ENCODE assay signal across 1 cellular context in the genomic region with DNA sequence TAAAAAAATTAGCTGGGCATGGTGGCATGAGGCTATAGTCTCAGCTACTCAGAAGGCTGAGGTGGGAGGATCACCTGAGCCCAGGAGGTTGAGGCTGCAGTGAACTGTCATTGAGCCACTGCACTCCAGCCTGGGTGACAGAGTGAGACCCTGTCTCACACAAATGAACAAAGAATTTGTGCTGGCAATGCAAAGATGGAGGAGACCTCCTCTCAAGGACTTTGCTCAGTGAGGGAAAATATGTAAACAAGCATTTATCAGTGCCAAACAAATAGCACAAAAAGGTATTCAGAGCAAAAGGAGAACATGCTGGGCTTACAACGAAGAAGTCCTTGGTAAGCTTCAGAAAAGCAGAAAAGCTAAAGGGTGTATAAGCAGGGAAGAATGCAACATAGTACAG.
TF ChIP-seq lines count a peak whose summit lies in the region.

No MANE protein-coding gene starts in this region.

TF ChIP-seq in HepG2, 621 proteins besides CTCF, POLR2A, EP300 and RAD21 (continued from another document and continues in another):
- TF ChIP-seq NCOA5 (CRISPR knock-in tag; IDR thresholded peaks at IDR 0.05) (no peak), NR2F1 (CRISPR knock-in tag; IDR thresholded peaks at IDR 0.05) (no peak), PRMT3 (CRISPR knock-in tag; IDR thresholded peaks at IDR 0.05; ENCODE audit: borderline replicate concordance, low read depth) (no peak), ERF (CRISPR knock-in tag; IDR thresholded peaks at IDR 0.05) (peak; percentile 65; the same call in 1 of the 2 replicates), ZBTB20 (CRISPR knock-in tag; IDR thresholded peaks at IDR 0.05; ENCODE audit: borderline replicate concordance, low read depth) (no peak), BRCA1 (CRISPR knock-in tag; IDR thresholded peaks at IDR 0.05) (no peak), MEIS1 (CRISPR knock-in tag; IDR thresholded peaks at IDR 0.05; ENCODE audit: borderline replicate concordance) (peak; percentile 50; the same call in 1 of the 2 replicates), SMAD1 (CRISPR knock-in tag; IDR thresholded peaks at IDR 0.05; ENCODE audit: borderline replicate concordance, low read depth) (no peak), ZNF296 (CRISPR knock-in tag; conservative IDR thresholded peaks at IDR 0.05) (no peak), REPIN1 (CRISPR knock-in tag; IDR thresholded peaks at IDR 0.05; ENCODE audit: borderline replicate concordance, low read depth) (peak; percentile 46; the same call in 1 of the 2 replicates), RBAK (CRISPR knock-in tag; IDR thresholded peaks at IDR 0.05) (peak; percentile 89), RFXAP (CRISPR knock-in tag; IDR thresholded peaks at IDR 0.05; ENCODE audit: borderline replicate concordance) (no peak), SIX4 (CRISPR knock-in tag; IDR thresholded peaks at IDR 0.05) (no peak), ZNF264 (CRISPR knock-in tag; IDR thresholded peaks at IDR 0.05) (peak; percentile 74), MIER2 (CRISPR knock-in tag; IDR thresholded peaks at IDR 0.05) (0 out of 2 replicates have a peak, but pooled peaks have one; percentile 29), STAG1 (CRISPR knock-in tag; IDR thresholded peaks at IDR 0.05) (peak; percentile 10; the same call in 1 of the 2 replicates), ZNF878 (CRISPR knock-in tag; IDR thresholded peaks at IDR 0.05) (no peak), MIER3 (CRISPR knock-in tag; IDR thresholded peaks at IDR 0.05; ENCODE audit: borderline replicate concordance) (peak; percentile 87; the same call in 1 of the 2 replicates), ZNF331 (CRISPR knock-in tag; IDR thresholded peaks at IDR 0.05) (peak; percentile 57; the same call in 1 of the 2 replicates), YY1 (IDR thresholded peaks at IDR 0.05; ENCODE audit: insufficient read depth, insufficient replicate concordance, low read depth, low read length) (peak; percentile 27), EED (CRISPR knock-in tag; IDR thresholded peaks at IDR 0.05) (no peak), NFIC (IDR thresholded peaks at IDR 0.05; ENCODE audit: low read length) (0 out of 2 replicates have a peak, but pooled peaks have one; percentile 33), KDM6A (CRISPR knock-in tag; IDR thresholded peaks at IDR 0.05; ENCODE audit: low read depth) (peak; percentile 40; the same call in 1 of the 2 replicates), ZNF101 (CRISPR knock-in tag; IDR thresholded peaks at IDR 0.05; ENCODE audit: borderline replicate concordance, low read depth) (no peak), ZNF446 (CRISPR knock-in tag; IDR thresholded peaks at IDR 0.05) (no peak), THAP11 (CRISPR knock-in tag; IDR thresholded peaks at IDR 0.05) (peak; percentile 49; the same call in 1 of the 2 replicates), ZNF20 (CRISPR knock-in tag; IDR thresholded peaks at IDR 0.05) (no peak), SOX5 (CRISPR knock-in tag; IDR thresholded peaks at IDR 0.05; ENCODE audit: borderline replicate concordance) (peak; percentile 82), FOXM1 (CRISPR knock-in tag; IDR thresholded peaks at IDR 0.05) (no peak), SP4 (CRISPR knock-in tag; IDR thresholded peaks at IDR 0.05) (no peak)
- TF ChIP-seq, protein P1, sequence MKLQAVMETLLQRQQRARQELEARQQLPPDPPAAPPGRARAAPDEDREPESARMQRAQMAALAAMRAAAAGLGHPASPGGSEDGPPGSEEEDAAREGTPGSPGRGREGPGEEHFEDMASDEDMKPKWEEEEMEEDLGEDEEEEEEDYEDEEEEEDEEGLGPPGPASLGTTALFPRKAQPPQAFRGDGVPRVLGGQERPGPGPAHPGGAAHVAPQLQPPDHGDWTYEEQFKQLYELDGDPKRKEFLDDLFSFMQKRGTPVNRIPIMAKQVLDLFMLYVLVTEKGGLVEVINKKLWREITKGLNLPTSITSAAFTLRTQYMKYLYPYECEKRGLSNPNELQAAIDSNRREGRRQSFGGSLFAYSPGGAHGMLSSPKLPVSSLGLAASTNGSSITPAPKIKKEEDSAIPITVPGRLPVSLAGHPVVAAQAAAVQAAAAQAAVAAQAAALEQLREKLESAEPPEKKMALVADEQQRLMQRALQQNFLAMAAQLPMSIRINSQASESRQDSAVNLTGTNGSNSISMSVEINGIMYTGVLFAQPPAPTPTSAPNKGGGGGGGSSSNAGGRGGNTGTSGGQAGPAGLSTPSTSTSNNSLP (IDR thresholded peaks at IDR 0.05; ENCODE audit: low read depth, low read length), result peak; percentile 10; the same call in 1 of the 2 replicates
- TF ChIP-seq, protein P2, sequence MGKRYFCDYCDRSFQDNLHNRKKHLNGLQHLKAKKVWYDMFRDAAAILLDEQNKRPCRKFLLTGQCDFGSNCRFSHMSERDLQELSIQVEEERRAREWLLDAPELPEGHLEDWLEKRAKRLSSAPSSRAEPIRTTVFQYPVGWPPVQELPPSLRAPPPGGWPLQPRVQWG (CRISPR knock-in tag; IDR thresholded peaks at IDR 0.05; ENCODE audit: borderline replicate concordance, low read depth), result no peak
- TF ChIP-seq, protein P3, sequence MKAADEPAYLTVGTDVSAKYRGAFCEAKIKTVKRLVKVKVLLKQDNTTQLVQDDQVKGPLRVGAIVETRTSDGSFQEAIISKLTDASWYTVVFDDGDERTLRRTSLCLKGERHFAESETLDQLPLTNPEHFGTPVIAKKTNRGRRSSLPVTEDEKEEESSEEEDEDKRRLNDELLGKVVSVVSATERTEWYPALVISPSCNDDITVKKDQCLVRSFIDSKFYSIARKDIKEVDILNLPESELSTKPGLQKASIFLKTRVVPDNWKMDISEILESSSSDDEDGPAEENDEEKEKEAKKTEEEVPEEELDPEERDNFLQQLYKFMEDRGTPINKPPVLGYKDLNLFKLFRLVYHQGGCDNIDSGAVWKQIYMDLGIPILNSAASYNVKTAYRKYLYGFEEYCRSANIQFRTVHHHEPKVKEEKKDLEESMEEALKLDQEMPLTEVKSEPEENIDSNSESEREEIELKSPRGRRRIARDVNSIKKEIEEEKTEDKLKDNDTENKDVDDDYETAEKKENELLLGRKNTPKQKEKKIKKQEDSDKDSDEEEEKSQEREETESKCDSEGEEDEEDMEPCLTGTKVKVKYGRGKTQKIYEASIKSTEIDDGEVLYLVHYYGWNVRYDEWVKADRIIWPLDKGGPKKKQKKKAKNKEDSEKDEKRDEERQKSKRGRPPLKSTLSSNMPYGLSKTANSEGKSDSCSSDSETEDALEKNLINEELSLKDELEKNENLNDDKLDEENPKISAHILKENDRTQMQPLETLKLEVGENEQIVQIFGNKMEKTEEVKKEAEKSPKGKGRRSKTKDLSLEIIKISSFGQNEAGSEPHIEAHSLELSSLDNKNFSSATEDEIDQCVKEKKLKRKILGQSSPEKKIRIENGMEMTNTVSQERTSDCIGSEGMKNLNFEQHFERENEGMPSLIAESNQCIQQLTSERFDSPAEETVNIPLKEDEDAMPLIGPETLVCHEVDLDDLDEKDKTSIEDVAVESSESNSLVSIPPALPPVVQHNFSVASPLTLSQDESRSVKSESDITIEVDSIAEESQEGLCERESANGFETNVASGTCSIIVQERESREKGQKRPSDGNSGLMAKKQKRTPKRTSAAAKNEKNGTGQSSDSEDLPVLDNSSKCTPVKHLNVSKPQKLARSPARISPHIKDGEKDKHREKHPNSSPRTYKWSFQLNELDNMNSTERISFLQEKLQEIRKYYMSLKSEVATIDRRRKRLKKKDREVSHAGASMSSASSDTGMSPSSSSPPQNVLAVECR (CRISPR knock-in tag; IDR thresholded peaks at IDR 0.05; ENCODE audit: borderline replicate concordance), result peak; percentile 45; the same call in 1 of the 2 replicates
- TF ChIP-seq, protein P4, sequence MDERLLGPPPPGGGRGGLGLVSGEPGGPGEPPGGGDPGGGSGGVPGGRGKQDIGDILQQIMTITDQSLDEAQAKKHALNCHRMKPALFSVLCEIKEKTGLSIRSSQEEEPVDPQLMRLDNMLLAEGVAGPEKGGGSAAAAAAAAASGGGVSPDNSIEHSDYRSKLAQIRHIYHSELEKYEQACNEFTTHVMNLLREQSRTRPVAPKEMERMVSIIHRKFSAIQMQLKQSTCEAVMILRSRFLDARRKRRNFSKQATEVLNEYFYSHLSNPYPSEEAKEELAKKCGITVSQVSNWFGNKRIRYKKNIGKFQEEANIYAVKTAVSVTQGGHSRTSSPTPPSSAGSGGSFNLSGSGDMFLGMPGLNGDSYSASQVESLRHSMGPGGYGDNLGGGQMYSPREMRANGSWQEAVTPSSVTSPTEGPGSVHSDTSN (CRISPR knock-in tag; IDR thresholded peaks at IDR 0.05), result no peak
- TF ChIP-seq, protein P5, sequence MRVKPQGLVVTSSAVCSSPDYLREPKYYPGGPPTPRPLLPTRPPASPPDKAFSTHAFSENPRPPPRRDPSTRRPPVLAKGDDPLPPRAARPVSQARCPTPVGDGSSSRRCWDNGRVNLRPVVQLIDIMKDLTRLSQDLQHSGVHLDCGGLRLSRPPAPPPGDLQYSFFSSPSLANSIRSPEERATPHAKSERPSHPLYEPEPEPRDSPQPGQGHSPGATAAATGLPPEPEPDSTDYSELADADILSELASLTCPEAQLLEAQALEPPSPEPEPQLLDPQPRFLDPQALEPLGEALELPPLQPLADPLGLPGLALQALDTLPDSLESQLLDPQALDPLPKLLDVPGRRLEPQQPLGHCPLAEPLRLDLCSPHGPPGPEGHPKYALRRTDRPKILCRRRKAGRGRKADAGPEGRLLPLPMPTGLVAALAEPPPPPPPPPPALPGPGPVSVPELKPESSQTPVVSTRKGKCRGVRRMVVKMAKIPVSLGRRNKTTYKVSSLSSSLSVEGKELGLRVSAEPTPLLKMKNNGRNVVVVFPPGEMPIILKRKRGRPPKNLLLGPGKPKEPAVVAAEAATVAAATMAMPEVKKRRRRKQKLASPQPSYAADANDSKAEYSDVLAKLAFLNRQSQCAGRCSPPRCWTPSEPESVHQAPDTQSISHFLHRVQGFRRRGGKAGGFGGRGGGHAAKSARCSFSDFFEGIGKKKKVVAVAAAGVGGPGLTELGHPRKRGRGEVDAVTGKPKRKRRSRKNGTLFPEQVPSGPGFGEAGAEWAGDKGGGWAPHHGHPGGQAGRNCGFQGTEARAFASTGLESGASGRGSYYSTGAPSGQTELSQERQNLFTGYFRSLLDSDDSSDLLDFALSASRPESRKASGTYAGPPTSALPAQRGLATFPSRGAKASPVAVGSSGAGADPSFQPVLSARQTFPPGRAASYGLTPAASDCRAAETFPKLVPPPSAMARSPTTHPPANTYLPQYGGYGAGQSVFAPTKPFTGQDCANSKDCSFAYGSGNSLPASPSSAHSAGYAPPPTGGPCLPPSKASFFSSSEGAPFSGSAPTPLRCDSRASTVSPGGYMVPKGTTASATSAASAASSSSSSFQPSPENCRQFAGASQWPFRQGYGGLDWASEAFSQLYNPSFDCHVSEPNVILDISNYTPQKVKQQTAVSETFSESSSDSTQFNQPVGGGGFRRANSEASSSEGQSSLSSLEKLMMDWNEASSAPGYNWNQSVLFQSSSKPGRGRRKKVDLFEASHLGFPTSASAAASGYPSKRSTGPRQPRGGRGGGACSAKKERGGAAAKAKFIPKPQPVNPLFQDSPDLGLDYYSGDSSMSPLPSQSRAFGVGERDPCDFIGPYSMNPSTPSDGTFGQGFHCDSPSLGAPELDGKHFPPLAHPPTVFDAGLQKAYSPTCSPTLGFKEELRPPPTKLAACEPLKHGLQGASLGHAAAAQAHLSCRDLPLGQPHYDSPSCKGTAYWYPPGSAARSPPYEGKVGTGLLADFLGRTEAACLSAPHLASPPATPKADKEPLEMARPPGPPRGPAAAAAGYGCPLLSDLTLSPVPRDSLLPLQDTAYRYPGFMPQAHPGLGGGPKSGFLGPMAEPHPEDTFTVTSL (CRISPR knock-in tag; IDR thresholded peaks at IDR 0.05; ENCODE audit: borderline replicate concordance), result peak; percentile 80; the same call in 1 of the 2 replicates
- TF ChIP-seq, protein P6, sequence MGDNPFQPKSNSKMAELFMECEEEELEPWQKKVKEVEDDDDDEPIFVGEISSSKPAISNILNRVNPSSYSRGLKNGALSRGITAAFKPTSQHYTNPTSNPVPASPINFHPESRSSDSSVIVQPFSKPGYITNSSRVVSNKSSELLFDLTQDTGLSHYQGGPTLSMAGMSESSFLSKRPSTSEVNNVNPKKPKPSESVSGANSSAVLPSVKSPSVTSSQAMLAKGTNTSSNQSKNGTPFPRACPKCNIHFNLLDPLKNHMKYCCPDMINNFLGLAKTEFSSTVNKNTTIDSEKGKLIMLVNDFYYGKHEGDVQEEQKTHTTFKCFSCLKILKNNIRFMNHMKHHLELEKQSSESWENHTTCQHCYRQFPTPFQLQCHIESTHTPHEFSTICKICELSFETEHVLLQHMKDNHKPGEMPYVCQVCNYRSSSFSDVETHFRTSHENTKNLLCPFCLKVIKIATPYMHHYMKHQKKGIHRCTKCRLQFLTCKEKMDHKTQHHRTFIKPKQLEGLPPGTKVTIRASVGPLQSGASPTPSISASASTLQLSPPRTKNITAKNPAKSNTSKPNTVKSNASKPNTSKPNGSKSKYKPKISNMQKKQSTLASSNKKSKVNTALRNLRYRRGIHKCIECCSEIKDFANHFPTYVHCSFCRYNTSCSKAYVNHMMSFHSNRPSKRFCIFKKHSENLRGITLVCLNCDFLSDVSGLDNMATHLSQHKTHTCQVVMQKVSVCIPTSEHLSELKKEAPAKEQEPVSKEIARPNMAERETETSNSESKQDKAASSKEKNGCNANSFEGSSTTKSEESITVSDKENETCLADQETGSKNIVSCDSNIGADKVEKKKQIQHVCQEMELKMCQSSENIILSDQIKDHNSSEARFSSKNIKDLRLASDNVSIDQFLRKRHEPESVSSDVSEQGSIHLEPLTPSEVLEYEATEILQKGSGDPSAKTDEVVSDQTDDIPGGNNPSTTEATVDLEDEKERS (CRISPR knock-in tag; IDR thresholded peaks at IDR 0.05), result 0 out of 2 replicates have a peak, but pooled peaks have one; percentile 57
- TF ChIP-seq, protein P7, sequence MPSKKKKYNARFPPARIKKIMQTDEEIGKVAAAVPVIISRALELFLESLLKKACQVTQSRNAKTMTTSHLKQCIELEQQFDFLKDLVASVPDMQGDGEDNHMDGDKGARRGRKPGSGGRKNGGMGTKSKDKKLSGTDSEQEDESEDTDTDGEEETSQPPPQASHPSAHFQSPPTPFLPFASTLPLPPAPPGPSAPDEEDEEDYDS (CRISPR knock-in tag; IDR thresholded peaks at IDR 0.05), result peak; percentile 25; the same call in 1 of the 2 replicates
- TF ChIP-seq, protein P8, sequence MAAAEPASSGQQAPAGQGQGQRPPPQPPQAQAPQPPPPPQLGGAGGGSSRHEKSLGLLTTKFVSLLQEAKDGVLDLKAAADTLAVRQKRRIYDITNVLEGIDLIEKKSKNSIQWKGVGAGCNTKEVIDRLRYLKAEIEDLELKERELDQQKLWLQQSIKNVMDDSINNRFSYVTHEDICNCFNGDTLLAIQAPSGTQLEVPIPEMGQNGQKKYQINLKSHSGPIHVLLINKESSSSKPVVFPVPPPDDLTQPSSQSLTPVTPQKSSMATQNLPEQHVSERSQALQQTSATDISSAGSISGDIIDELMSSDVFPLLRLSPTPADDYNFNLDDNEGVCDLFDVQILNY (CRISPR knock-in tag; conservative IDR thresholded peaks at IDR 0.05), result no peak
- TF ChIP-seq, protein P9, sequence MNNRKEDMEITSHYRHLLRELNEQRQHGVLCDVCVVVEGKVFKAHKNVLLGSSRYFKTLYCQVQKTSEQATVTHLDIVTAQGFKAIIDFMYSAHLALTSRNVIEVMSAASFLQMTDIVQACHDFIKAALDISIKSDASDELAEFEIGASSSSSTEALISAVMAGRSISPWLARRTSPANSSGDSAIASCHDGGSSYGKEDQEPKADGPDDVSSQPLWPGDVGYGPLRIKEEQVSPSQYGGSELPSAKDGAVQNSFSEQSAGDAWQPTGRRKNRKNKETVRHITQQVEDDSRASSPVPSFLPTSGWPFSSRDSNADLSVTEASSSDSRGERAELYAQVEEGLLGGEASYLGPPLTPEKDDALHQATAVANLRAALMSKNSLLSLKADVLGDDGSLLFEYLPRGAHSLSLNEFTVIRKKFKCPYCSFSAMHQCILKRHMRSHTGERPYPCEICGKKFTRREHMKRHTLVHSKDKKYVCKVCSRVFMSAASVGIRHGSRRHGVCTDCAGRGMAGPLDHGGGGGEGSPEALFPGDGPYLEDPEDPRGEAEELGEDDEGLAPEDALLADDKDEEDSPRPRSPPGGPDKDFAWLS (CRISPR knock-in tag; IDR thresholded peaks at IDR 0.05; ENCODE audit: borderline replicate concordance), result no peak
